27 cellular contexts compared by ENCODE assay signal in genomic region chr16:88642881-88643545, GRCh38. TPM values are rescaled to one million over a fixed set of nuclear protein-coding genes. Genes with fewer than 3 reads are reported as not detected.
DNase-seq lines count a peak whose midpoint lies in the region; ATAC-seq, FAIRE-seq and TF ChIP-seq lines count a peak whose summit lies in the region.
"Had no signal": no experiment of that assay in that cellular context is flagged by ENCODE, and none has a peak within 500 bp of the region (broad histone marks: within the 10 kb centered on the region; RNA-seq: fewer than 3 reads in every experiment).

No MANE protein-coding gene starts in this region.

- H2AFZ ChIP-seq in HepG2 (ENCODE audit: low read length), result no peak overlapping the region
- H2AFZ ChIP-seq in keratinocyte (ENCODE audit: control insufficient read depth, low read length), result no peak overlapping the region

- no TSS peak for BruUV-seq in HepG2 (replicated peaks; lab: Mats Ljungman, UMichigan)

- POLR2A ChIA-PET in HepG2 (lab: Yijun Ruan, JAX), result interaction anchor here (0.6 to 1.1 kb wide), 2 partner anchors 64 to 353 kb away, joined by 3 read pairs; no protein-coding TSS in a partner anchor
- POLR2A ChIA-PET in WTC11 (lab: Charles Lee), result no interaction called here

- 92% methylated on average over 27 of the region's 48 CpGs for WGBS in HepG2 (ENCODE audit: low lambda C conversion rate)
- 85% methylated on average over 4 of the region's 48 CpGs for WGBS in right lobe of liver (ENCODE audit: insufficient coverage, low coverage, low lambda C conversion rate, missing lambda C conversion rate)

- no peaks in the 10 kb centered on the region for H3K9me3 Mint-ChIP-seq in WTC11
- no peaks in the 10 kb centered on the region for H3K9me3 Mint-ChIP-seq in stimulated activated effector memory CD8-positive, alpha-beta T cell treated with anti-CD3 and anti-CD28 coated beads, Interleukin-12 subunit alpha, Interleukin-12 subunit beta, amount 100 ng/mL, for 72 hours
- H3K9me3 Mint-ChIP-seq: CD8-positive, alpha-beta memory T cell had no signal

- peaks cover 17 to 31% of the 10 kb centered on the region in 2 experiments; a peak in 4 of 5 replicates for H3K27me3 ChIP-seq in HepG2 (ENCODE audit: control insufficient read depth in 1 of 2, insufficient read depth in 2 of 2, low read length in 2 of 2)
- no peaks in the 10 kb centered on the region for H3K27me3 ChIP-seq in right lobe of liver
- peaks cover 46% of the 10 kb centered on the region for H3K27me3 ChIP-seq in keratinocyte (ENCODE audit: control insufficient read depth, extremely low read depth, insufficient read depth, low read length)
- H3K27me3 ChIP-seq: MG63 had no signal

- DNase-seq in HepG2 (ENCODE audit: low spot score), result no peak
- DNase-seq in right lobe of liver, result no peak
- DNase-seq in WTC11 (ENCODE audit: low spot score), result peak; percentile 16
- no peak for DNase-seq in keratinocyte (ENCODE audit: low read depth, low spot score)
- no peak for DNase-seq in stimulated activated effector memory CD8-positive, alpha-beta T cell treated with anti-CD3 and anti-CD28 coated beads, Interleukin-12 subunit alpha, Interleukin-12 subunit beta, amount 100 ng/mL, for 72 hours (ENCODE audit: low spot score in 2 of 2)
- no peak for DNase-seq in A172 (ENCODE audit: low spot score)
- DNase-seq: C1 segment of cervical spinal cord; CD8-positive, alpha-beta memory T cell; DND-41; GOT3; IMR-90; Kasumi-1; MG63; NCI-H1092 treated with DMSO at 0.1 percent for 48 hours; NCI-H146; NCI-H2081; Right ventricle myocardium superior had no signal

- H3K79me2 ChIP-seq in HepG2 (ENCODE audit: insufficient read depth, low read length) (no peaks in the 10 kb centered on the region), keratinocyte (ENCODE audit: control insufficient read depth, insufficient read depth, low read length) (no peaks in the 10 kb centered on the region)

- in situ Hi-C loops in HepG2 (cut with HindIII; ENCODE audit: extremely low pct_ligation_motif_present, low pct_unique_long_range_greater_than_20kb), result no loop called here

- H3K4me2 ChIP-seq in HepG2 (ENCODE audit: low read depth, low read length) (no peak overlapping the region), keratinocyte (ENCODE audit: control insufficient read depth, extremely low read depth, insufficient read depth, low read depth, low read length) (peak overlapping the region; percentile 41)
- H3K4me2 ChIP-seq: A549 had no signal

- H3K27ac Mint-ChIP-seq in WTC11, result no peak overlapping the region
- peak overlapping the region; percentile 85 for H3K27ac Mint-ChIP-seq in stimulated activated effector memory CD8-positive, alpha-beta T cell treated with anti-CD3 and anti-CD28 coated beads, Interleukin-12 subunit alpha, Interleukin-12 subunit beta, amount 100 ng/mL, for 72 hours

- no peak overlapping the region for H3K4me3 Mint-ChIP-seq in WTC11
- H3K4me3 Mint-ChIP-seq in stimulated activated effector memory CD8-positive, alpha-beta T cell treated with anti-CD3 and anti-CD28 coated beads, Interleukin-12 subunit alpha, Interleukin-12 subunit beta, amount 100 ng/mL, for 72 hours, result no peak overlapping the region

- H3K4me1 Mint-ChIP-seq in WTC11, result peaks cover 18% of the 10 kb centered on the region
- peaks cover 37% of the 10 kb centered on the region for H3K4me1 Mint-ChIP-seq in stimulated activated effector memory CD8-positive, alpha-beta T cell treated with anti-CD3 and anti-CD28 coated beads, Interleukin-12 subunit alpha, Interleukin-12 subunit beta, amount 100 ng/mL, for 72 hours

- H3K27ac ChIP-seq in HepG2 (ENCODE audit: extremely low read length, insufficient read depth, low read length), result no peak overlapping the region
- H3K27ac ChIP-seq in right lobe of liver, result no peak overlapping the region
- no peak overlapping the region for H3K27ac ChIP-seq in keratinocyte (ENCODE audit: control insufficient read depth, insufficient read depth, low read length)
- H3K27ac ChIP-seq: A549, HL-60 had no signal

- peaks cover 0 to 5% of the 10 kb centered on the region in 2 experiments; a peak in 1 of 5 replicates for H3K36me3 ChIP-seq in HepG2 (replicated peaks in 1 of 2; ENCODE audit: control insufficient read depth in 1 of 2, insufficient read depth in 2 of 2, low read length in 2 of 2)
- no peaks in the 10 kb centered on the region for H3K36me3 ChIP-seq in right lobe of liver
- no peaks in the 10 kb centered on the region for H3K36me3 ChIP-seq in keratinocyte (ENCODE audit: control insufficient read depth in 2 of 2, extremely low read depth in 1 of 2, insufficient read depth in 2 of 2, low read length in 2 of 2)
- H3K36me3 ChIP-seq: MG63 had no signal

- CTCF ChIA-PET in HepG2 (lab: Yijun Ruan, JAX; ENCODE audit: low intra/inter-chr PET ratio, low total read pairs) (no interaction called here), WTC11 (lab: Charles Lee) (interaction anchor here (1.3 to 1.4 kb wide), 3 partner anchors 10 to 42 kb away, joined by 3 to 7 read pairs (median 5); no protein-coding TSS in a partner anchor)

- TF ChIP-seq CTCF in HepG2 (CRISPR knock-in tag; IDR thresholded peaks at IDR 0.05) (no peak), right lobe of liver (IDR thresholded peaks at IDR 0.05) (no peak), WTC11 (IDR thresholded peaks at IDR 0.05) (no peak), keratinocyte (optimal IDR thresholded peaks at IDR 0.05 in 1 of 3, IDR thresholded peaks at IDR 0.05 in 1 of 3, conservative IDR thresholded peaks at IDR 0.05 in 1 of 3; ENCODE audit: extremely low read depth in 1 of 3, insufficient read depth in 2 of 3, low read length in 3 of 3) (peak in 2 of 3 experiments; percentile 12 to 39)

- FAIRE-seq in HepG2 (lab: Jason Lieb, UNC) (no peak), keratinocyte (lab: Jason Lieb, UNC) (no peak)
- FAIRE-seq: A549, D721Med, G401.6, GM19239, RCC 7860 had no signal

- intact Hi-C loops in HepG2 (cut with micrococcal nuclease; ENCODE audit: unreplicated experiment) (no loop called here), right lobe of liver (cut with DNase I) (no loop called here)

- H4K20me1 ChIP-seq in HepG2 (ENCODE audit: insufficient read depth, low read length), result peaks cover 10% of the 10 kb centered on the region; the same call in 1 of the 2 replicates
- peaks cover 10% of the 10 kb centered on the region for H4K20me1 ChIP-seq in keratinocyte (ENCODE audit: control insufficient read depth, extremely low read depth, insufficient read depth, low read length)

- H3K4me1 ChIP-seq in HepG2 (ENCODE audit: insufficient read depth, low read length) (peaks cover 28% of the 10 kb centered on the region), right lobe of liver (no peaks in the 10 kb centered on the region), keratinocyte (ENCODE audit: control insufficient read depth, extremely low read depth, insufficient read depth, low read length) (peaks cover 11% of the 10 kb centered on the region)
- H3K4me1 ChIP-seq: A549 had no signal

- peaks cover 2% of the 10 kb centered on the region for H3K9me1 ChIP-seq in keratinocyte (ENCODE audit: control insufficient read depth, extremely low read depth, insufficient read depth, low read length)

- H3K27me3 Mint-ChIP-seq in WTC11 (ENCODE audit: low read depth), result peaks cover 13% of the 10 kb centered on the region

- TF ChIP-seq EP300 in HepG2 (IDR thresholded peaks at IDR 0.05; ENCODE audit: low read depth in 2 of 2, low read length in 2 of 2) (no peak), HepG2 (CRISPR knock-in tag; IDR thresholded peaks at IDR 0.05; ENCODE audit: borderline replicate concordance) (no peak)

- TF ChIP-seq POLR2A in HepG2 (IDR thresholded peaks at IDR 0.05; ENCODE audit: insufficient read depth in 1 of 2, low read depth in 2 of 2, low read length in 2 of 2) (no peak), right lobe of liver (IDR thresholded peaks at IDR 0.05) (no peak)

- H3K36me3 Mint-ChIP-seq in WTC11, result no peaks in the 10 kb centered on the region
- H3K36me3 Mint-ChIP-seq in stimulated activated effector memory CD8-positive, alpha-beta T cell treated with anti-CD3 and anti-CD28 coated beads, Interleukin-12 subunit alpha, Interleukin-12 subunit beta, amount 100 ng/mL, for 72 hours, result peaks cover 73% of the 10 kb centered on the region

- H3K4me3 ChIP-seq in HepG2 (replicated peaks in 1 of 3; ENCODE audit: insufficient read depth in 1 of 3, low read depth in 2 of 3, low read length in 3 of 3) (no peak overlapping the region), right lobe of liver (no peak overlapping the region), keratinocyte (ENCODE audit: control insufficient read depth in 2 of 3, extremely low read depth in 1 of 3, insufficient read depth in 2 of 3, low read depth in 1 of 3, low read length in 3 of 3) (no peak overlapping the region)
- H3K4me3 ChIP-seq: A549, MG63 had no signal

- no peaks in the 10 kb centered on the region for H3K9me3 ChIP-seq in HepG2 (ENCODE audit: low read length)
- H3K9me3 ChIP-seq in right lobe of liver, result no peaks in the 10 kb centered on the region
- no peaks in the 10 kb centered on the region for H3K9me3 ChIP-seq in keratinocyte (ENCODE audit: control insufficient read depth, low read depth, low read length)
- H3K9me3 ChIP-seq: A549, MG63 had no signal

- no peak for ATAC-seq in HepG2
- no peak for ATAC-seq in right lobe of liver
- ATAC-seq in WTC11, result no peak
- no peak for ATAC-seq in stimulated activated effector memory CD8-positive, alpha-beta T cell treated with anti-CD3 and anti-CD28 coated beads, Interleukin-12 subunit alpha, Interleukin-12 subunit beta, amount 100 ng/mL, for 72 hours
- no peak for ATAC-seq in HG02981 (IDR thresholded peaks at IDR 0.05; ENCODE audit: unreplicated experiment)
- no peak for ATAC-seq in GM21423 (IDR thresholded peaks at IDR 0.05; ENCODE audit: unreplicated experiment)
- ATAC-seq: A549 had no signal

- H3K9ac ChIP-seq in HepG2 (ENCODE audit: insufficient read depth, low read depth, low read length), result no peak overlapping the region
- no peak overlapping the region for H3K9ac ChIP-seq in keratinocyte (ENCODE audit: control insufficient read depth, extremely low read depth, insufficient read depth, low read length)

- TF ChIP-seq RAD21 in HepG2 (CRISPR knock-in tag; IDR thresholded peaks at IDR 0.05), result no peak

- dilution Hi-C loops in keratinocyte (cut with MboI; ENCODE audit: extremely low pct_ligation_motif_present, low sequenced_read_pairs), result no loop called here

RNA-seq across cellular contexts. Expression of gene IL17C, which starts 4.6 kb away (rescaled TPM):
- total RNA-seq in HepG2 (2016; rRNA removed; fragmentation: Illumina TruSeq; extraction: Trizol), result not detected in 2 replicates
- not detected in 2 replicates for total RNA-seq in HepG2 (2016; cell fraction: cytosol; rRNA removed; fragmentation: Illumina TruSeq; extraction: Trizol; ENCODE audit: low read depth)
- not detected in 2 replicates for total RNA-seq in HepG2 (2016; cell fraction: insoluble cytoplasmic fraction; rRNA removed; fragmentation: Illumina TruSeq; extraction: Trizol)
- total RNA-seq in HepG2 (2016; cell fraction: membrane; rRNA removed; fragmentation: Illumina TruSeq; extraction: Trizol), result not detected in 2 replicates
- total RNA-seq in HepG2 (2016; cell fraction: nucleus; rRNA removed; fragmentation: Illumina TruSeq; extraction: Trizol), result not detected in 2 replicates
- not detected in 2 replicates for polyA plus RNA-seq in HepG2 (2011; rRNA removed)
- polyA plus RNA-seq in HepG2 (2011; cell fraction: cytosol; rRNA removed), result not detected in 2 replicates
- not detected in 2 replicates for polyA plus RNA-seq in HepG2 (2011; cell fraction: nucleus; rRNA removed)
- not detected in 2 replicates for polyA plus RNA-seq in HepG2 (2012)
- polyA plus RNA-seq in HepG2 (2016; cell fraction: cytosol; fragmentation: Illumina TruSeq; extraction: Trizol; ENCODE audit: low read depth), result not detected in 2 replicates
- polyA plus RNA-seq in HepG2 (2016; cell fraction: insoluble cytoplasmic fraction; fragmentation: Illumina TruSeq; extraction: Trizol; ENCODE audit: low read depth), result not detected in 2 replicates
- polyA plus RNA-seq in HepG2 (2016; cell fraction: membrane; fragmentation: Illumina TruSeq; extraction: Trizol; ENCODE audit: low read depth), result not detected in 2 replicates
- not detected in 2 replicates for polyA plus RNA-seq in HepG2 (2016; cell fraction: nucleus; fragmentation: Illumina TruSeq; extraction: Trizol; ENCODE audit: insufficient read depth, low read depth)
- not detected in 2 replicates for polyA minus RNA-seq in HepG2 (2011; rRNA and poly(A)+ RNA removed; ENCODE audit: low replicate concordance)
- polyA minus RNA-seq in HepG2 (2011; cell fraction: cytosol; rRNA and poly(A)+ RNA removed), result not detected in 2 replicates
- polyA minus RNA-seq in HepG2 (2011; cell fraction: nucleus; rRNA and poly(A)+ RNA removed), result not detected in 2 replicates
- total RNA-seq in right lobe of liver, result not detected
- 0.80 to 1.9 TPM (median 1.5 TPM) in 3 replicates for total RNA-seq in WTC11 (2021)
- polyA plus RNA-seq in keratinocyte, result not detected in 3 replicates
- polyA plus RNA-seq in keratinocyte (2011; ENCODE audit: low read depth), result not detected
- polyA plus RNA-seq in keratinocyte (2011; cell fraction: cytosol; rRNA removed), result not detected in 2 replicates
- 0.11 and 0.24 TPM in 2 replicates for polyA plus RNA-seq in keratinocyte (2011; cell fraction: nucleus; rRNA removed)
- not detected in 2 replicates for polyA plus RNA-seq in keratinocyte (2012; ENCODE audit: low replicate concordance)
- not detected in 3 replicates for polyA minus RNA-seq in keratinocyte
- polyA minus RNA-seq in keratinocyte (2011; cell fraction: cytosol; rRNA and poly(A)+ RNA removed), result not detected
- not detected in 2 replicates for polyA minus RNA-seq in keratinocyte (2011; cell fraction: nucleus; rRNA and poly(A)+ RNA removed)
- total RNA-seq in A172 (2014; rRNA removed; shearing (Covaris generic)), result not detected in 2 replicates
- total RNA-seq: HT1080, IMR-90, NCI-H460, Right ventricle myocardium superior had no signal
- polyA plus RNA-seq: A549; CD8-positive, alpha-beta memory T cell had no signal

RNA-seq across cellular contexts. Expression of gene CYBA, which starts 7.8 kb away (rescaled TPM):
- total RNA-seq in HepG2 (2016; rRNA removed; fragmentation: Illumina TruSeq; extraction: Trizol) (84.2 and 250 TPM in 2 replicates), right lobe of liver (10 to 100 TPM; 22.8 to 70.0 (median 41.3) TPM), WTC11 (2021) (169 to 219 TPM (median 207 TPM) in 3 replicates)
- total RNA-seq in HepG2 (2016; cell fraction: cytosol; rRNA removed; fragmentation: Illumina TruSeq; extraction: Trizol; ENCODE audit: low read depth), result 92.1 and 114 TPM in 2 replicates
- 90.4 and 246 TPM in 2 replicates for total RNA-seq in HepG2 (2016; cell fraction: insoluble cytoplasmic fraction; rRNA removed; fragmentation: Illumina TruSeq; extraction: Trizol)
- 55.3 and 74.3 TPM in 2 replicates for total RNA-seq in HepG2 (2016; cell fraction: membrane; rRNA removed; fragmentation: Illumina TruSeq; extraction: Trizol)
- total RNA-seq in HepG2 (2016; cell fraction: nucleus; rRNA removed; fragmentation: Illumina TruSeq; extraction: Trizol), result 170 and 197 TPM in 2 replicates
- polyA plus RNA-seq in HepG2 (2011; rRNA removed) (196 and 258 TPM in 2 replicates), keratinocyte (4.4 to 22.7 TPM (median 7.7 TPM) in 3 replicates)
- 338 and 484 TPM in 2 replicates for polyA plus RNA-seq in HepG2 (2011; cell fraction: cytosol; rRNA removed)
- 620 and 660 TPM in 2 replicates for polyA plus RNA-seq in HepG2 (2011; cell fraction: nucleus; rRNA removed)
- polyA plus RNA-seq in HepG2 (2012), result 207 and 213 TPM in 2 replicates
- 111 and 128 TPM in 2 replicates for polyA plus RNA-seq in HepG2 (2016; cell fraction: cytosol; fragmentation: Illumina TruSeq; extraction: Trizol; ENCODE audit: low read depth)
- 97.6 and 108 TPM in 2 replicates for polyA plus RNA-seq in HepG2 (2016; cell fraction: insoluble cytoplasmic fraction; fragmentation: Illumina TruSeq; extraction: Trizol; ENCODE audit: low read depth)
- polyA plus RNA-seq in HepG2 (2016; cell fraction: membrane; fragmentation: Illumina TruSeq; extraction: Trizol; ENCODE audit: low read depth), result 58.9 and 66.6 TPM in 2 replicates
- 462 and 471 TPM in 2 replicates for polyA plus RNA-seq in HepG2 (2016; cell fraction: nucleus; fragmentation: Illumina TruSeq; extraction: Trizol; ENCODE audit: insufficient read depth, low read depth)
- polyA minus RNA-seq in HepG2 (2011; rRNA and poly(A)+ RNA removed; ENCODE audit: low replicate concordance), result 170 and 432 TPM in 2 replicates
- 173 and 183 TPM in 2 replicates for polyA minus RNA-seq in HepG2 (2011; cell fraction: cytosol; rRNA and poly(A)+ RNA removed)
- polyA minus RNA-seq in HepG2 (2011; cell fraction: nucleus; rRNA and poly(A)+ RNA removed), result 79.1 and 82.6 TPM in 2 replicates
- 0.57 TPM for polyA plus RNA-seq in keratinocyte (2011; ENCODE audit: low read depth)
- polyA plus RNA-seq in keratinocyte (2011; cell fraction: cytosol; rRNA removed), result 4.6 and 19.9 TPM in 2 replicates
- polyA plus RNA-seq in keratinocyte (2011; cell fraction: nucleus; rRNA removed), result 14.9 and 28.4 TPM in 2 replicates
- 3.4 and 14.6 TPM in 2 replicates for polyA plus RNA-seq in keratinocyte (2012; ENCODE audit: low replicate concordance)
- polyA minus RNA-seq in keratinocyte, result 3.8 to 15.7 TPM (median 7.3 TPM) in 3 replicates
- polyA minus RNA-seq in keratinocyte (2011; cell fraction: cytosol; rRNA and poly(A)+ RNA removed), result 40.9 TPM
- 13.5 and 14.9 TPM in 2 replicates for polyA minus RNA-seq in keratinocyte (2011; cell fraction: nucleus; rRNA and poly(A)+ RNA removed)
- 0.19 TPM in 1 of 2 replicates, not detected in the other for total RNA-seq in A172 (2014; rRNA removed; shearing (Covaris generic))

RNA-seq across cellular contexts. Expression of gene MVD, which starts 19.9 kb away (rescaled TPM):
- total RNA-seq in HepG2 (2016; rRNA removed; fragmentation: Illumina TruSeq; extraction: Trizol), result 128 and 187 TPM in 2 replicates
- 86.8 and 92.1 TPM in 2 replicates for total RNA-seq in HepG2 (2016; cell fraction: cytosol; rRNA removed; fragmentation: Illumina TruSeq; extraction: Trizol; ENCODE audit: low read depth)
- total RNA-seq in HepG2 (2016; cell fraction: insoluble cytoplasmic fraction; rRNA removed; fragmentation: Illumina TruSeq; extraction: Trizol), result 110 and 194 TPM in 2 replicates
- total RNA-seq in HepG2 (2016; cell fraction: membrane; rRNA removed; fragmentation: Illumina TruSeq; extraction: Trizol), result 93.3 and 93.5 TPM in 2 replicates
- total RNA-seq in HepG2 (2016; cell fraction: nucleus; rRNA removed; fragmentation: Illumina TruSeq; extraction: Trizol), result 150 and 173 TPM in 2 replicates
- 28.1 and 68.9 TPM in 2 replicates for polyA plus RNA-seq in HepG2 (2011; rRNA removed)
- 33.1 and 34.9 TPM in 2 replicates for polyA plus RNA-seq in HepG2 (2011; cell fraction: cytosol; rRNA removed)
- 340 and 407 TPM in 2 replicates for polyA plus RNA-seq in HepG2 (2011; cell fraction: nucleus; rRNA removed)
- polyA plus RNA-seq in HepG2 (2012), result 81.3 and 104 TPM in 2 replicates
- polyA plus RNA-seq in HepG2 (2016; cell fraction: cytosol; fragmentation: Illumina TruSeq; extraction: Trizol; ENCODE audit: low read depth), result 49.5 and 55.8 TPM in 2 replicates
- polyA plus RNA-seq in HepG2 (2016; cell fraction: insoluble cytoplasmic fraction; fragmentation: Illumina TruSeq; extraction: Trizol; ENCODE audit: low read depth), result 117 and 128 TPM in 2 replicates
- 64.4 TPM in 2 replicates for polyA plus RNA-seq in HepG2 (2016; cell fraction: membrane; fragmentation: Illumina TruSeq; extraction: Trizol; ENCODE audit: low read depth)
- 435 and 459 TPM in 2 replicates for polyA plus RNA-seq in HepG2 (2016; cell fraction: nucleus; fragmentation: Illumina TruSeq; extraction: Trizol; ENCODE audit: insufficient read depth, low read depth)
- polyA minus RNA-seq in HepG2 (2011; rRNA and poly(A)+ RNA removed; ENCODE audit: low replicate concordance), result 8.9 and 43.8 TPM in 2 replicates
- 24.2 and 37.5 TPM in 2 replicates for polyA minus RNA-seq in HepG2 (2011; cell fraction: cytosol; rRNA and poly(A)+ RNA removed)
- polyA minus RNA-seq in HepG2 (2011; cell fraction: nucleus; rRNA and poly(A)+ RNA removed), result 34.4 and 55.3 TPM in 2 replicates
- 10 to 100 TPM; 10.2 to 57.1 (median 15.2) TPM for total RNA-seq in right lobe of liver
- total RNA-seq in WTC11 (2021), result 96.9 to 113 TPM (median 109 TPM) in 3 replicates
- 59.6 to 85.7 TPM (median 70.6 TPM) in 3 replicates for polyA plus RNA-seq in keratinocyte
- polyA plus RNA-seq in keratinocyte (2011; ENCODE audit: low read depth), result 6.2 TPM
- polyA plus RNA-seq in keratinocyte (2011; cell fraction: cytosol; rRNA removed), result 27.1 and 81.7 TPM in 2 replicates
- polyA plus RNA-seq in keratinocyte (2011; cell fraction: nucleus; rRNA removed), result 85.4 and 108 TPM in 2 replicates
- polyA plus RNA-seq in keratinocyte (2012; ENCODE audit: low replicate concordance), result 29.7 and 186 TPM in 2 replicates
- 29.4 to 82.0 TPM (median 32.6 TPM) in 3 replicates for polyA minus RNA-seq in keratinocyte
- 113 TPM for polyA minus RNA-seq in keratinocyte (2011; cell fraction: cytosol; rRNA and poly(A)+ RNA removed)
- polyA minus RNA-seq in keratinocyte (2011; cell fraction: nucleus; rRNA and poly(A)+ RNA removed), result 43.2 and 50.2 TPM in 2 replicates
- total RNA-seq in A172 (2014; rRNA removed; shearing (Covaris generic)), result 53.8 and 56.3 TPM in 2 replicates

RNA-seq across cellular contexts. Expression of gene SNAI3, which starts 43.3 kb away (rescaled TPM):
- total RNA-seq in HepG2 (2016; rRNA removed; fragmentation: Illumina TruSeq; extraction: Trizol) (0.09 and 0.18 TPM in 2 replicates), right lobe of liver (under 1 TPM; 0.15 to 0.98 (median 0.35) TPM), WTC11 (2021) (8.0 to 9.4 TPM (median 9.1 TPM) in 3 replicates)
- not detected in 2 replicates for total RNA-seq in HepG2 (2016; cell fraction: cytosol; rRNA removed; fragmentation: Illumina TruSeq; extraction: Trizol; ENCODE audit: low read depth)
- 0.13 and 0.17 TPM in 2 replicates for total RNA-seq in HepG2 (2016; cell fraction: insoluble cytoplasmic fraction; rRNA removed; fragmentation: Illumina TruSeq; extraction: Trizol)
- total RNA-seq in HepG2 (2016; cell fraction: membrane; rRNA removed; fragmentation: Illumina TruSeq; extraction: Trizol), result 0.12 TPM in 1 of 2 replicates, not detected in the other
- total RNA-seq in HepG2 (2016; cell fraction: nucleus; rRNA removed; fragmentation: Illumina TruSeq; extraction: Trizol), result not detected in 2 replicates
- polyA plus RNA-seq in HepG2 (2011; rRNA removed) (0.18 and 0.40 TPM in 2 replicates), keratinocyte (not detected in 3 replicates)
- polyA plus RNA-seq in HepG2 (2011; cell fraction: cytosol; rRNA removed), result 0.18 and 0.44 TPM in 2 replicates
- 0.35 and 0.64 TPM in 2 replicates for polyA plus RNA-seq in HepG2 (2011; cell fraction: nucleus; rRNA removed)
- polyA plus RNA-seq in HepG2 (2012), result 0.40 and 0.47 TPM in 2 replicates
- 0.08 TPM in 1 of 2 replicates, not detected in the other for polyA plus RNA-seq in HepG2 (2016; cell fraction: cytosol; fragmentation: Illumina TruSeq; extraction: Trizol; ENCODE audit: low read depth)
- 0.26 TPM in 1 of 2 replicates, not detected in the other for polyA plus RNA-seq in HepG2 (2016; cell fraction: insoluble cytoplasmic fraction; fragmentation: Illumina TruSeq; extraction: Trizol; ENCODE audit: low read depth)
- polyA plus RNA-seq in HepG2 (2016; cell fraction: membrane; fragmentation: Illumina TruSeq; extraction: Trizol; ENCODE audit: low read depth), result 0.15 and 0.21 TPM in 2 replicates
- 0.27 TPM in 1 of 2 replicates, not detected in the other for polyA plus RNA-seq in HepG2 (2016; cell fraction: nucleus; fragmentation: Illumina TruSeq; extraction: Trizol; ENCODE audit: insufficient read depth, low read depth)
- 0.84 TPM in 1 of 2 replicates, not detected in the other for polyA minus RNA-seq in HepG2 (2011; rRNA and poly(A)+ RNA removed; ENCODE audit: low replicate concordance)
- not detected in 2 replicates for polyA minus RNA-seq in HepG2 (2011; cell fraction: cytosol; rRNA and poly(A)+ RNA removed)
- polyA minus RNA-seq in HepG2 (2011; cell fraction: nucleus; rRNA and poly(A)+ RNA removed), result not detected in 2 replicates
- not detected for polyA plus RNA-seq in keratinocyte (2011; ENCODE audit: low read depth)
- polyA plus RNA-seq in keratinocyte (2011; cell fraction: cytosol; rRNA removed), result not detected in 2 replicates
- polyA plus RNA-seq in keratinocyte (2011; cell fraction: nucleus; rRNA removed), result not detected in 2 replicates
- 0.11 TPM in 2 replicates for polyA plus RNA-seq in keratinocyte (2012; ENCODE audit: low replicate concordance)
- not detected in 3 replicates for polyA minus RNA-seq in keratinocyte
- not detected for polyA minus RNA-seq in keratinocyte (2011; cell fraction: cytosol; rRNA and poly(A)+ RNA removed)
- not detected in 2 replicates for polyA minus RNA-seq in keratinocyte (2011; cell fraction: nucleus; rRNA and poly(A)+ RNA removed)
- not detected in 2 replicates for total RNA-seq in A172 (2014; rRNA removed; shearing (Covaris generic))
- total RNA-seq: IMR-90, NCI-H460 had no signal
- polyA plus RNA-seq: A549 had no signal

Comparison
In these comparisons a context has a peak if more than half of its experiments do, and no peak if none do; other contexts are left out.
1. CTCF ChIP-seq: peak in keratinocyte (2 of 3); none in HepG2 (single experiment), right lobe of liver (0 of 4) and WTC11 (single experiment).
2. RNA of gene CYBA, which starts 7.8 kb away (total RNA-seq): 55.3 to 250 TPM in HepG2, 169 to 219 TPM in WTC11 and 22.8 to 70.0 TPM in right lobe of liver; 0.19 TPM in A172; every median in the first group is over 10 times any median in the second.
3. Of the 50 proteins assayed by ChIP-seq in both HepG2 and WTC11: peak only in HepG2: none; only in WTC11: none; in both: ZNF263; in neither: 49.